ENCODE assay signal across 8 cellular contexts in genomic region chr5:128674837-128675446, GRCh38.
DNase-seq lines count a peak whose midpoint lies in the region; ATAC-seq and TF ChIP-seq lines count a peak whose summit lies in the region.

No MANE protein-coding gene starts in this region.

- ATAC-seq in activated B cell treated with CpG ODN at 0.5 μM for 24 hours (ENCODE audit: low read depth): peak; percentile 34

- TF ChIP-seq CTCF in AG04449 (IDR thresholded peaks at IDR 0.05; ENCODE audit: insufficient read depth, low read length, missing control alignments) (peak; percentile 76), GM12873 (IDR thresholded peaks at IDR 0.05; ENCODE audit: insufficient read depth, low read depth, low read length, missing control alignments) (peak; percentile 76), HFF-Myc (IDR thresholded peaks at IDR 0.05; ENCODE audit: low read depth, low read length, missing control alignments) (peak; percentile 80), LNCaP clone FGC (IDR thresholded peaks at IDR 0.05; ENCODE audit: control insufficient read depth, extremely low read depth, insufficient read depth) (peak; percentile 77), activated B cell treated with CpG ODN at 0.5 μM for 24 hours (IDR thresholded peaks at IDR 0.05) (no peak), foreskin fibroblast (IDR thresholded peaks at IDR 0.05; ENCODE audit: low read depth, low read length) (peak; percentile 84)

- intact Hi-C loops in activated B cell treated with CpG ODN at 0.5 μM for 24 hours (cut with micrococcal nuclease): loop anchor here (2.0 to 5.0 kb wide), 2 partner anchors 462 to 798 kb away; no protein-coding TSS in a partner anchor

- POLR2A ChIA-PET in AG04449 (lab: Yijun Ruan, JAX) (interaction anchor here (2.9 kb wide), 1 partner anchor 138 kb away, joined by 10 read pairs; no protein-coding TSS in a partner anchor), activated B cell treated with CpG ODN at 0.5 μM for 24 hours (lab: Charles Lee) (no interaction called here)

- no peak overlapping the region for H3K4me3 Mint-ChIP-seq in activated B cell treated with CpG ODN at 0.5 μM for 24 hours

- peaks cover 5% of the 10 kb centered on the region for H3K9me3 Mint-ChIP-seq in activated B cell treated with CpG ODN at 0.5 μM for 24 hours

- H3K4me3 ChIP-seq in AG04449 (ENCODE audit: low read depth, low read length): no peak overlapping the region
- no peak overlapping the region for H3K4me3 ChIP-seq in HFF-Myc (replicated peaks; ENCODE audit: low read depth, low read length)
- no peak overlapping the region for H3K4me3 ChIP-seq in LNCaP clone FGC (ENCODE audit: low read depth, low read length)
- H3K4me3 ChIP-seq in foreskin fibroblast (ENCODE audit: low read depth in 1 of 2, low read length in 2 of 2): no peak overlapping the region

- H3K36me3 Mint-ChIP-seq in activated B cell treated with CpG ODN at 0.5 μM for 24 hours (ENCODE audit: low read depth): no peaks in the 10 kb centered on the region

- CTCF ChIA-PET in AG04449 (lab: Yijun Ruan, JAX): interaction anchor here (0.5 to 6.3 kb wide), 34 partner anchors 9 to 263 kb away, joined by 3 to 76 read pairs (median 6); partner anchors contain the start of gene FBN2
- CTCF ChIA-PET in activated B cell treated with CpG ODN at 0.5 μM for 24 hours (lab: Charles Lee): interaction anchor here (1.9 kb wide), 1 partner anchor 1112 kb away, joined by 5 read pairs; no protein-coding TSS in a partner anchor

- DNase-seq in AG04449 (ENCODE audit: low read depth, low spot score) (no peak), HFF-Myc (ENCODE audit: extremely low read depth, low read depth) (peak; percentile 48), LNCaP clone FGC (ENCODE audit: low read depth) (peak; percentile 6), activated B cell treated with CpG ODN at 0.5 μM for 24 hours (no peak), foreskin fibroblast (peak; percentile 47 to 85), superior temporal gyrus (ENCODE audit: extremely low spot score) (no peak)
- DNase-seq in stimulated activated CD4-positive, alpha-beta T cell treated with anti-CD3 and anti-CD28 coated beads, Interleukin-2, amount 100 ng/mL, for 24 hours: peak; percentile 40 to 58

- H3K4me1 Mint-ChIP-seq in activated B cell treated with CpG ODN at 0.5 μM for 24 hours: no peaks in the 10 kb centered on the region

- no peaks in the 10 kb centered on the region for H3K27me3 Mint-ChIP-seq in activated B cell treated with CpG ODN at 0.5 μM for 24 hours

- H3K27ac Mint-ChIP-seq in activated B cell treated with CpG ODN at 0.5 μM for 24 hours: no peak overlapping the region

Comparison
In these comparisons a context has a peak if more than half of its experiments do, and no peak if none do; other contexts are left out.
1. DNase-seq: peak in HFF-Myc (single experiment), LNCaP clone FGC (single experiment), foreskin fibroblast (2 of 2) and stimulated activated CD4-positive, alpha-beta T cell treated with anti-CD3 and anti-CD28 coated beads, Interleukin-2, amount 100 ng/mL, for 24 hours (2 of 2); none in AG04449 (single experiment), activated B cell treated with CpG ODN at 0.5 μM for 24 hours (single experiment) and superior temporal gyrus (single experiment).